17 cellular contexts compared by ENCODE assay signal in the genomic region with DNA sequence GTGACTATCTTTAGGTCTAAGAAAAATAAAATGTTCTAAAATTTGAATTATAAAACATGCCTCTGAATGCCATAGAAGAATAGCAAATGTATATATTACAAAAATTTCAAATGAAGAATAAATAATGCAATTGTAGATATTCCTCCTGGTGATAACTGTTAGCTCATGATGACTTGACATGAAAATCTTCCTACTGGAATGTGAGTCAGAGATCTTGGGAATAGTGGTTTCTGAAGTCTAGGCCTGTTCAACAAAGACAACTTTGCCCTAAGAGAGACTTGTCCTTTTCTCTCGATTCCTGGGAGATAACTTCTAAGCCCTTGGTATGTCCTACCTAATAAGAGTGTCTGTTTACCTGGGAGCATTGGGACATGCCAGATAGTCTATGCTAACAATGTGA.
"Had no signal": no experiment of that assay in that cellular context is flagged by ENCODE, and none has a peak within 500 bp of the region (broad histone marks: within the 10 kb centered on the region; RNA-seq: fewer than 3 reads in every experiment).

No MANE protein-coding gene starts in this region.

- H3K27ac Mint-ChIP-seq: activated CD8-positive, alpha-beta T cell treated with anti-CD3 and anti-CD28 coated beads, Interleukin-2, amount 10 ng/mL, durations not matched to agents 7 days and 5 days; natural killer cell treated with Interleukin-12 subunit alpha and Interleukin-12 subunit beta and Interleukin-15 and Interleukin-18, amount 100 ng/mL, for 72 hours; T-helper 2 cell treated with Interferon-gamma antibody and Interleukin-4, amounts not matched to agents 5 μg/mL and 100 μg/mL, for 36 hours had no signal

- ATAC-seq: activated CD8-positive, alpha-beta T cell treated with anti-CD3 and anti-CD28 coated beads, Interleukin-2, amount 10 ng/mL, durations not matched to agents 7 days and 5 days; mucosa of descending colon; natural killer cell treated with Interleukin-12 subunit alpha and Interleukin-12 subunit beta and Interleukin-15 and Interleukin-18, amount 100 ng/mL, for 72 hours; psoas muscle; sciatic nerve had no signal

- H3K36me3 Mint-ChIP-seq: natural killer cell treated with Interleukin-12 subunit alpha and Interleukin-12 subunit beta and Interleukin-15 and Interleukin-18, amount 100 ng/mL, for 72 hours had no signal

- H3K4me3 Mint-ChIP-seq: activated CD8-positive, alpha-beta T cell treated with anti-CD3 and anti-CD28 coated beads, Interleukin-2, amount 10 ng/mL, durations not matched to agents 7 days and 5 days; natural killer cell treated with Interleukin-12 subunit alpha and Interleukin-12 subunit beta and Interleukin-15 and Interleukin-18, amount 100 ng/mL, for 72 hours; T-helper 2 cell treated with Interferon-gamma antibody and Interleukin-4, amounts not matched to agents 5 μg/mL and 100 μg/mL, for 36 hours had no signal

- H3K9me3 ChIP-seq: esophagus squamous epithelium, mucosa of descending colon, psoas muscle, SJSA1 had no signal

- H3K9me3 Mint-ChIP-seq: T-helper 2 cell treated with Interferon-gamma antibody and Interleukin-4, amounts not matched to agents 5 μg/mL and 100 μg/mL, for 36 hours had no signal

- DNase-seq: activated CD8-positive, alpha-beta memory T cell treated with anti-CD3 and anti-CD28 coated beads, Interleukin-2, amount 50 U/mL, for 48 hours; activated CD8-positive, alpha-beta T cell treated with anti-CD3 and anti-CD28 coated beads, Interleukin-2, amount 10 ng/mL, durations not matched to agents 7 days and 5 days; activated naive CD4-positive, alpha-beta T cell treated with anti-CD3 and anti-CD28 coated beads, Interleukin-2, amount 50 U/mL, for 16 hours; adrenal gland; esophagus squamous epithelium; mucosa of descending colon; nucleus accumbens; psoas muscle; stimulated activated CD4-positive, alpha-beta T cell treated with anti-CD3 and anti-CD28 coated beads, Interleukin-12 subunit alpha, Interleukin-12 subunit beta, amount 100 ng/mL, for 4 hours; stimulated activated naive CD4-positive, alpha-beta T cell; SW 1271; trophoblast cell had no signal

- H3K27me3 Mint-ChIP-seq: natural killer cell treated with Interleukin-12 subunit alpha and Interleukin-12 subunit beta and Interleukin-15 and Interleukin-18, amount 100 ng/mL, for 72 hours had no signal

- H3K36me3 ChIP-seq: adrenal gland, esophagus squamous epithelium, SJSA1 had no signal

- H3K27me3 ChIP-seq: adrenal gland, esophagus squamous epithelium, SJSA1 had no signal

- H3K27ac ChIP-seq: adrenal gland, esophagus squamous epithelium, psoas muscle, SJSA1, VCaP had no signal

- H3K4me1 ChIP-seq: adrenal gland, esophagus squamous epithelium, psoas muscle, SJSA1 had no signal

- H3K4me3 ChIP-seq: adrenal gland, esophagus squamous epithelium, mucosa of descending colon, psoas muscle, SJSA1 had no signal
